ENCODE assay signal across 24 cellular contexts in genomic region chr9:127587966-127588365, GRCh38. TPM values are rescaled to one million over a fixed set of nuclear protein-coding genes. Genes with fewer than 3 reads are reported as not detected.
A peak's percentile ranks its signal among the peaks of the same experiment; 100 is the strongest.
DNase-seq lines count a peak whose midpoint lies in the region; ATAC-seq and TF ChIP-seq lines count a peak whose summit lies in the region.
"Had no signal": no experiment of that assay in that cellular context is flagged by ENCODE, and none has a peak within 500 bp of the region (broad histone marks: within the 10 kb centered on the region; RNA-seq: fewer than 3 reads in every experiment).

No MANE protein-coding gene starts in this region.

- TF ChIP-seq CTCF in CD14-positive monocyte (IDR thresholded peaks at IDR 0.05) (no peak), HEK293 (tag by site-specific recombination; IDR thresholded peaks at IDR 0.05) (no peak), colonic mucosa (IDR thresholded peaks at IDR 0.05) (no peak), endothelial cell (IDR thresholded peaks at IDR 0.05; ENCODE audit: unreplicated experiment) (no peak)

- no peak overlapping the region for H3K4me3 ChIP-seq in HEK293 (ENCODE audit: low read depth, low read length)
- H3K4me3 ChIP-seq in colonic mucosa = no peak overlapping the region
- H3K4me3 ChIP-seq: BLaER1, GM12878 had no signal

- H3K4me1 Mint-ChIP-seq in CD14-positive monocyte (peaks cover 40% of the 10 kb centered on the region), endothelial cell (ENCODE audit: unreplicated experiment) (peaks cover 15% of the 10 kb centered on the region)
- H3K4me1 Mint-ChIP-seq: CD8-positive, alpha-beta memory T cell had no signal

- POLR2A ChIA-PET in HEK293 (lab: Yijun Ruan, JAX) = no interaction called here

- H3K9me3 ChIP-seq in HEK293 (ENCODE audit: control insufficient read depth, insufficient read depth, low read depth, low read length) (no peaks in the 10 kb centered on the region), colonic mucosa (no peaks in the 10 kb centered on the region)
- H3K9me3 ChIP-seq: BE2C, BLaER1 had no signal

- H3K36me3 ChIP-seq in HEK293 (ENCODE audit: control insufficient read depth in 2 of 2, insufficient read depth in 1 of 2, low read length in 2 of 2) = no peaks in the 10 kb centered on the region
- no peaks in the 10 kb centered on the region for H3K36me3 ChIP-seq in colonic mucosa
- H3K36me3 ChIP-seq: BE2C, BLaER1 had no signal

- peaks cover 0 to 3% (median 0%) of the 10 kb centered on the region in 7 donors for H3K9me3 Mint-ChIP-seq in CD14-positive monocyte
- no peaks in the 10 kb centered on the region for H3K9me3 Mint-ChIP-seq in endothelial cell (ENCODE audit: unreplicated experiment)
- H3K9me3 Mint-ChIP-seq: CD4-positive, alpha-beta T cell; CD8-positive, alpha-beta memory T cell had no signal

- H3K4me1 ChIP-seq in HEK293 (ENCODE audit: control insufficient read depth, insufficient read depth, low read length) = no peaks in the 10 kb centered on the region
- peaks cover 3% of the 10 kb centered on the region for H3K4me1 ChIP-seq in colonic mucosa
- H3K4me1 ChIP-seq: BLaER1 had no signal

- H3K27ac Mint-ChIP-seq in CD14-positive monocyte (no peak overlapping the region), endothelial cell (ENCODE audit: unreplicated experiment) (no peak overlapping the region)
- H3K27ac Mint-ChIP-seq: CD4-positive, alpha-beta T cell had no signal

- no peaks in the 10 kb centered on the region for H3K27me3 ChIP-seq in colonic mucosa
- H3K27me3 ChIP-seq: BE2C, BLaER1 had no signal

- no peak overlapping the region for H3K9ac ChIP-seq in colonic mucosa (ENCODE audit: low read depth in 2 of 2, low read length in 2 of 2)
- H3K9ac ChIP-seq: BLaER1 had no signal

- no peak overlapping the region for H3K27ac ChIP-seq in HEK293 (ENCODE audit: extremely low read depth, low read depth, low read length)
- peak overlapping the region; percentile 73 for H3K27ac ChIP-seq in colonic mucosa
- H3K27ac ChIP-seq: BLaER1 had no signal

- DNase-seq in CD14-positive monocyte (ENCODE audit: low spot score) (no peak), colonic mucosa (no peak), endothelial cell (ENCODE audit: low spot score) (no peak), NCI-H1092 treated with DMSO at 0.1 percent for 48 hours (lab: John Stamatoyannopoulos, UW) (no peak)
- no peak for DNase-seq in activated effector memory CD4-positive, alpha-beta T cell treated with anti-CD3 and anti-CD28 coated beads, Interleukin-2, amount 50 U/mL, for 16 hours
- DNase-seq: 8988T; ACHN; BE2C; C1 segment of cervical spinal cord; CD4-positive, alpha-beta T cell; CD8-positive, alpha-beta memory T cell; COR-L47; DMS 273 treated with DMSO at 0.1 percent for 48 hours; DMS153; DMS53; DMS79; DND-41; EL; GDM1 had no signal

- CTCF ChIA-PET in HEK293 (lab: Yijun Ruan, JAX) = interaction anchor here (0.8 to 8.8 kb wide), 9 partner anchors 57 to 282 kb away, joined by 3 to 120 read pairs (median 7); partner anchors contain the start of gene TOR2A

- peaks cover 6 to 22% of the 10 kb centered on the region in 2 donors for H3K36me3 Mint-ChIP-seq in CD14-positive monocyte
- H3K36me3 Mint-ChIP-seq in endothelial cell (ENCODE audit: low read depth, unreplicated experiment) = peaks cover 5% of the 10 kb centered on the region
- H3K36me3 Mint-ChIP-seq: CD8-positive, alpha-beta memory T cell had no signal

- no peak for ATAC-seq in HG02642 (IDR thresholded peaks at IDR 0.05; ENCODE audit: poor library complexity, unreplicated experiment)
- no peak for ATAC-seq in HG03457 (IDR thresholded peaks at IDR 0.05; ENCODE audit: unreplicated experiment)
- ATAC-seq: GM12878 had no signal

- peak overlapping the region; percentile 24 to 32 for H3K4me3 Mint-ChIP-seq in CD14-positive monocyte
- H3K4me3 Mint-ChIP-seq in endothelial cell (ENCODE audit: unreplicated experiment) = peak overlapping the region; percentile 49
- H3K4me3 Mint-ChIP-seq: CD4-positive, alpha-beta T cell; CD8-positive, alpha-beta memory T cell had no signal

- H3K27me3 Mint-ChIP-seq in CD14-positive monocyte (ENCODE audit: low read depth in 3 of 3) (peaks cover 4 to 18% (median 6%) of the 10 kb centered on the region in 3 donors), endothelial cell (ENCODE audit: unreplicated experiment) (peaks cover 9% of the 10 kb centered on the region)

- intact Hi-C loops in CD14-positive monocyte (cut with micrococcal nuclease) (loop anchor here (2.0 to 5.0 kb wide), 3 partner anchors 61 to 86 kb away; no protein-coding TSS in a partner anchor), colonic mucosa (cut with DNase I) (loop anchor here (2.0 kb wide), 1 partner anchor 83 kb away; no protein-coding TSS in a partner anchor)

TF ChIP-seq in HEK293, 187 proteins besides CTCF, POLR2A, EP300 and RAD21:
- TF ChIP-seq ZNF404 (tag by site-specific recombination; IDR thresholded peaks at IDR 0.05) (no peak), ZNF623 (tag by site-specific recombination; IDR thresholded peaks at IDR 0.05) (peak; percentile 92), ZNF37A (tag by site-specific recombination; IDR thresholded peaks at IDR 0.05) (no peak), ZNF621 (tag by site-specific recombination; IDR thresholded peaks at IDR 0.05) (no peak)
- TF ChIP-seq, protein P1, sequence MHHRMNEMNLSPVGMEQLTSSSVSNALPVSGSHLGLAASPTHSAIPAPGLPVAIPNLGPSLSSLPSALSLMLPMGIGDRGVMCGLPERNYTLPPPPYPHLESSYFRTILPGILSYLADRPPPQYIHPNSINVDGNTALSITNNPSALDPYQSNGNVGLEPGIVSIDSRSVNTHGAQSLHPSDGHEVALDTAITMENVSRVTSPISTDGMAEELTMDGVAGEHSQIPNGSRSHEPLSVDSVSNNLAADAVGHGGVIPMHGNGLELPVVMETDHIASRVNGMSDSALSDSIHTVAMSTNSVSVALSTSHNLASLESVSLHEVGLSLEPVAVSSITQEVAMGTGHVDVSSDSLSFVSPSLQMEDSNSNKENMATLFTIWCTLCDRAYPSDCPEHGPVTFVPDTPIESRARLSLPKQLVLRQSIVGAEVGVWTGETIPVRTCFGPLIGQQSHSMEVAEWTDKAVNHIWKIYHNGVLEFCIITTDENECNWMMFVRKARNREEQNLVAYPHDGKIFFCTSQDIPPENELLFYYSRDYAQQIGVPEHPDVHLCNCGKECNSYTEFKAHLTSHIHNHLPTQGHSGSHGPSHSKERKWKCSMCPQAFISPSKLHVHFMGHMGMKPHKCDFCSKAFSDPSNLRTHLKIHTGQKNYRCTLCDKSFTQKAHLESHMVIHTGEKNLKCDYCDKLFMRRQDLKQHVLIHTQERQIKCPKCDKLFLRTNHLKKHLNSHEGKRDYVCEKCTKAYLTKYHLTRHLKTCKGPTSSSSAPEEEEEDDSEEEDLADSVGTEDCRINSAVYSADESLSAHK (tag by site-specific recombination; IDR thresholded peaks at IDR 0.05) = no peak

RNA-seq across cellular contexts. Expression of gene STXBP1, which starts 24.1 kb away (rescaled TPM):
- under 1 TPM in 1 of 2 donors, not detected in 1; 0.59 TPM for polyA plus RNA-seq in CD14-positive monocyte
- total RNA-seq in colonic mucosa (10 to 100 TPM in 1 of 2 donors, 1 to 10 TPM in 1; 8.2 to 15.8 TPM), endothelial cell (ENCODE audit: unreplicated experiment) (113 TPM)
